8 cellular contexts compared by ENCODE assay signal in genomic region chr15:75454471-75455418, GRCh38. TPM values are rescaled to one million over a fixed set of nuclear protein-coding genes. Genes with fewer than 3 reads are reported as not detected.
DNase-seq lines count a peak whose midpoint lies in the region; ATAC-seq, FAIRE-seq and TF ChIP-seq lines count a peak whose summit lies in the region.

No MANE protein-coding gene starts in this region.

- peaks cover 0 to 8% (median 3%) of the 10 kb centered on the region in 4 experiments; a peak in 2 of 7 replicates for H3K4me1 ChIP-seq in H1 (replicated peaks in 1 of 4; ENCODE audit: control insufficient read depth in 3 of 4, insufficient read depth in 4 of 4, low read length in 3 of 4)
- peaks cover 6 to 16% of the 10 kb centered on the region in 2 donors for H3K4me1 ChIP-seq in muscle layer of duodenum (ENCODE audit: control insufficient read depth in 1 of 2, insufficient read depth in 2 of 2, low read length in 2 of 2)

- H2BK15ac ChIP-seq in H1 (ENCODE audit: low read length), result no peak overlapping the region

- H3K36me3 ChIP-seq in H1 (ENCODE audit: control insufficient read depth in 2 of 4, insufficient read depth in 4 of 4, low read length in 3 of 4) (no peaks in the 10 kb centered on the region), muscle layer of duodenum (ENCODE audit: control insufficient read depth in 1 of 2, insufficient read depth in 2 of 2, low read length in 2 of 2) (no peaks in the 10 kb centered on the region)

- H3K14ac ChIP-seq in H1 (ENCODE audit: insufficient read length), result no peak overlapping the region

- no peak for TF ChIP-seq RAD21 in H1 (IDR thresholded peaks at IDR 0.05 in 1 of 2, conservative IDR thresholded peaks at IDR 0.05 in 1 of 2; ENCODE audit: low read depth in 2 of 2, low read length in 2 of 2)

- TF ChIP-seq EP300 in H1 (IDR thresholded peaks at IDR 0.05; ENCODE audit: borderline replicate concordance in 1 of 2, low read depth in 2 of 2, low read length in 2 of 2), result no peak

- 1% methylated on average over 38 of the region's 117 CpGs; no CpG with 5 or more reads in 1 of the 2 experiments for WGBS in H1 (ENCODE audit: extremely low coverage in 1 of 2, insufficient coverage in 1 of 2, insufficient read length in 1 of 2, insufficient replicate concordance in 2 of 2, low coverage in 1 of 2, low lambda C conversion rate in 2 of 2, missing lambda C conversion rate in 1 of 2), 2 experiments

- H3K4ac ChIP-seq in H1 (replicated peaks; ENCODE audit: insufficient read length, low read depth, low read length), result no peak overlapping the region

- 0 out of 2 replicates have a peak, but pooled peaks cover 2% of the 10 kb centered on the region for H3K79me1 ChIP-seq in H1 (ENCODE audit: low read depth, low read length)

- H3K4me3 ChIP-seq in H1 (ENCODE audit: extremely low read depth in 1 of 4, insufficient read depth in 2 of 4, low read depth in 3 of 4, low read length in 4 of 4) (peak overlapping the region; percentile 85 to 93 (median 86)), muscle layer of duodenum (ENCODE audit: low read depth in 1 of 2, low read length in 2 of 2) (peak overlapping the region; percentile 85 to 90)

- H4K91ac ChIP-seq in H1 (replicated peaks; ENCODE audit: insufficient read length, low read length), result no peak overlapping the region

- H3K9ac ChIP-seq in H1 (replicated peaks in 1 of 4; ENCODE audit: extremely low read depth in 1 of 4, low read depth in 3 of 4, low read length in 3 of 4), result peak overlapping the region; percentile 71 to 76 (median 74)

- H4K20me1 ChIP-seq in H1 (replicated peaks in 1 of 2; ENCODE audit: control insufficient read depth in 1 of 2, insufficient read depth in 2 of 2, low read length in 2 of 2), result peaks cover 2 to 3% of the 10 kb centered on the region in 2 experiments

- TF ChIP-seq CTCF in H1 (IDR thresholded peaks at IDR 0.05; ENCODE audit: control extremely low read depth in 1 of 3, insufficient read depth in 1 of 3, low read depth in 1 of 3, low read length in 3 of 3), result no peak

- peak overlapping the region; percentile 96; the same call in 1 of the 2 replicates for H4K8ac ChIP-seq in H1 (ENCODE audit: extremely low read depth, insufficient read depth, low read length)

- H3K23ac ChIP-seq in H1 (ENCODE audit: insufficient read length), result no peak overlapping the region

- no peak overlapping the region for H2AK5ac ChIP-seq in H1 (ENCODE audit: low read depth, low read length)

- H2BK20ac ChIP-seq in H1 (ENCODE audit: low read length), result no peak overlapping the region

- H3K79me2 ChIP-seq in H1 (ENCODE audit: control insufficient read depth in 1 of 2, insufficient read depth in 2 of 2, low read length in 2 of 2), result peaks cover 2 to 12% of the 10 kb centered on the region in 2 experiments; a peak in 3 of 4 replicates

- peak overlapping the region; percentile 50 for H3K56ac ChIP-seq in H1 (replicated peaks; ENCODE audit: insufficient read length, low read depth, low read length)

- ATAC-seq in GM18505 (IDR thresholded peaks at IDR 0.05; ENCODE audit: unreplicated experiment) (no peak), HG03460 (IDR thresholded peaks at IDR 0.05; ENCODE audit: unreplicated experiment) (no peak), GM19397 (IDR thresholded peaks at IDR 0.05; ENCODE audit: unreplicated experiment) (no peak)

- H2BK5ac ChIP-seq in H1 (ENCODE audit: low read depth, low read length), result peak overlapping the region; percentile 71; the same call in 1 of the 2 replicates

- H4K5ac ChIP-seq in H1 (ENCODE audit: insufficient read length, low read depth, low read length), result no peak overlapping the region

- no peak overlapping the region for H2BK12ac ChIP-seq in H1 (ENCODE audit: low read depth, low read length)

- H3K23me2 ChIP-seq in H1 (ENCODE audit: low read depth, low read length), result peaks cover 22% of the 10 kb centered on the region

- DNase-seq in NCI-H526 (lab: John Stamatoyannopoulos, UW), result peak; percentile 47 to 88
- peak; percentile 67 for DNase-seq in activated CD8-positive, alpha-beta memory T cell treated with anti-CD3 and anti-CD28 coated beads for 4 hours (ENCODE audit: low read depth in 2 of 2)
- peak in 1 of 2 experiments; percentile 82 for DNase-seq in H1 (ENCODE audit: low read depth in 1 of 2, low spot score in 2 of 2)
- DNase-seq in stimulated activated CD8-positive, alpha-beta memory T cell treated with anti-CD3 and anti-CD28 coated beads, Interleukin-7, amount 100 ng/mL, for 1 hour (ENCODE audit: low read depth in 2 of 2), result peak; percentile 51 to 58

- no peaks in the 10 kb centered on the region; a peak in 1 of 4 replicates for H3K9me3 ChIP-seq in H1 (ENCODE audit: insufficient read depth in 2 of 2, low read depth in 1 of 2, low read length in 1 of 2)
- H3K9me3 ChIP-seq in muscle layer of duodenum (ENCODE audit: control insufficient read depth in 1 of 2, low read length in 2 of 2), result no peaks in the 10 kb centered on the region

- H2BK120ac ChIP-seq in H1 (replicated peaks; ENCODE audit: low read depth, low read length), result no peak overlapping the region

- TF ChIP-seq POLR2A in GM18505 (IDR thresholded peaks at IDR 0.05; ENCODE audit: borderline replicate concordance, extremely low read depth, insufficient read depth, insufficient read length), result peak; percentile 46
- peak in 1 of 2 experiments; percentile 9; a peak in 1 of 3 replicates for TF ChIP-seq POLR2A in H1 (IDR thresholded peaks at IDR 0.05; ENCODE audit: control extremely low read depth in 1 of 2, low read depth in 2 of 2, low read length in 2 of 2)

- H3K27ac ChIP-seq in H1 (ENCODE audit: low read depth, low read length) (0 out of 2 replicates have a peak overlapping the region, but pooled peaks have one; percentile 70), muscle layer of duodenum (ENCODE audit: low read length) (peak overlapping the region; percentile 87)

- no peak for FAIRE-seq in H1 (lab: Jason Lieb, UNC)

- no peak overlapping the region for H2AFZ ChIP-seq in H1 (ENCODE audit: low read length)

- H3K18ac ChIP-seq in H1 (ENCODE audit: extremely low read depth, low read length), result no peak overlapping the region; the same call in 1 of the 2 replicates

- CTCF ChIA-PET in H1 (lab: Charles Lee; ENCODE audit: partially characterized antibody), result interaction anchor here (0.7 to 2.3 kb wide), 5 partner anchors 11 to 1888 kb away, joined by 3 to 11 read pairs (median 4); no protein-coding TSS in a partner anchor

- H3K27me3 ChIP-seq in H1 (replicated peaks in 1 of 4; ENCODE audit: control insufficient read depth in 3 of 4, extremely low read depth in 1 of 4, insufficient read depth in 3 of 4, low read length in 3 of 4) (no peaks in the 10 kb centered on the region), muscle layer of duodenum (ENCODE audit: low read depth, low read length) (no peaks in the 10 kb centered on the region)

- POLR2A ChIA-PET in H1 (lab: Charles Lee; ENCODE audit: partially characterized antibody), result interaction anchor here (0.6 to 5.0 kb wide), 21 partner anchors 9 to 214 kb away, joined by 3 to 61 read pairs (median 4); partner anchors contain the start of genes IMP3, MAN2C1, PTPN9 and SNUPN

- peak overlapping the region; percentile 94 to 97 for H3K4me2 ChIP-seq in H1 (ENCODE audit: insufficient read depth in 1 of 2, low read depth in 2 of 2, low read length in 2 of 2)

TF ChIP-seq in H1, 55 proteins besides CTCF, POLR2A, EP300 and RAD21 (continues in another document):
- TF ChIP-seq RBBP5 (IDR thresholded peaks at IDR 0.05; ENCODE audit: borderline replicate concordance, low read depth, low read length), result peak; percentile 37; the same call in 1 of the 2 replicates

RNA-seq across cellular contexts. Expression of gene SIN3A, which starts 3.3 kb away (rescaled TPM):
- total RNA-seq in H1 (2021; fragmentation: NEBNext Ultra II Directional; extraction: Animal tissue kit (Norgen Biotek cat#: 25700)), result 103 and 109 TPM in 2 replicates
- polyA plus RNA-seq in H1 (2011; rRNA removed), result 69.5 and 86.6 TPM in 2 replicates
- polyA plus RNA-seq in H1 (2011; cell fraction: cytosol; rRNA removed), result 39.2 TPM
- 66.9 TPM for polyA plus RNA-seq in H1 (2011; cell fraction: nucleus; rRNA removed)
- polyA plus RNA-seq in H1 (2012, experiment 1 of 2), result 47.2 to 63.1 TPM (median 54.2 TPM) in 4 replicates
- polyA plus RNA-seq in H1 (2012, experiment 2 of 2), result 3.3 TPM
- 30.4 TPM for polyA plus RNA-seq in H1 (2013, experiment 1 of 2)
- 31.0 TPM for polyA plus RNA-seq in H1 (2013, experiment 2 of 2)
- 137 and 225 TPM in 2 replicates for polyA minus RNA-seq in H1 (2011; rRNA and poly(A)+ RNA removed)
- 57.2 TPM for polyA minus RNA-seq in H1 (2011; cell fraction: cytosol; rRNA and poly(A)+ RNA removed)
- 66.8 TPM for polyA minus RNA-seq in H1 (2011; cell fraction: nucleus; rRNA and poly(A)+ RNA removed)
